In the genomic region with DNA sequence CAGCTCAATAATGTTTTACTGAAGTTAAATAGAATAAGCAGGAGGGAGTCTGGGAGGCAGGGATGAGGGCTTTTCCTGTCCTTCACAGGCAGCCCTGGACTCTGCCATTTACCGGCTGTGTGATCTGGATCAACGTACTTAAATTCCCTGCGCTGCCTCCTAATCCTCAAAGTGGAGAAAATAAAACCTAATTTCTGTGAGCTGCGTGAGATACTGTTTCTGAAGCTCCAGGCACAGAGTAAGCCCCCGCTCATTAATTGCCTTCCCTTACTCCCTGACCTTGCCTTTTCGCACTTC, we compare ENCODE assay signal across 8 cellular contexts. TPM values are rescaled to one million over a fixed set of nuclear protein-coding genes. Genes with fewer than 3 reads are reported as not detected.
DNase-seq lines count a peak whose midpoint lies in the region; ATAC-seq and TF ChIP-seq lines count a peak whose summit lies in the region.

No MANE protein-coding gene starts in this region.

- intact Hi-C loops in psoas muscle (cut with DNase I) = no loop called here

- H3K9me3 ChIP-seq in ES-I3 (ENCODE audit: control insufficient read depth, insufficient read depth, low read length) = no peaks in the 10 kb centered on the region
- H3K9me3 ChIP-seq in SU-DHL-6 (ENCODE audit: insufficient read depth, low read length) = no peaks in the 10 kb centered on the region
- no peaks in the 10 kb centered on the region for H3K9me3 ChIP-seq in psoas muscle

- H3K9ac ChIP-seq in ES-I3 (ENCODE audit: low read depth, low read length) (peak overlapping the region; percentile 54; the same call in 1 of the 2 replicates), SU-DHL-6 (ENCODE audit: low read length) (no peak overlapping the region)

- no peaks in the 10 kb centered on the region for H3K36me3 ChIP-seq in ES-I3 (ENCODE audit: insufficient read depth, low read length)
- H3K36me3 ChIP-seq in SU-DHL-6 (ENCODE audit: low read length) = no peaks in the 10 kb centered on the region
- no peaks in the 10 kb centered on the region for H3K36me3 ChIP-seq in psoas muscle (ENCODE audit: insufficient read depth in 1 of 2, low read depth in 1 of 2)

- peak overlapping the region; percentile 73 for H3K4me2 ChIP-seq in SU-DHL-6 (ENCODE audit: low read depth, low read length, poor library complexity, severe bottlenecking)

- H3K27ac ChIP-seq in SU-DHL-6 (ENCODE audit: low read depth, low read length) = no peak overlapping the region
- peak overlapping the region; percentile 83 for H3K27ac ChIP-seq in psoas muscle

- no peak for DNase-seq in fibroblast of the aortic adventitia (ENCODE audit: low read depth)
- no peak for DNase-seq in psoas muscle
- no peak for DNase-seq in HPDE6-E6E7 (ENCODE audit: extremely low spot score)
- no peak for DNase-seq in NAMALWA (ENCODE audit: low spot score)
- DNase-seq in CD1c-positive myeloid dendritic cell (ENCODE audit: extremely low spot score) = no peak
- DNase-seq in activated CD8-positive, alpha-beta memory T cell treated with anti-CD3 and anti-CD28 coated beads, Interleukin-2, amount 50 U/mL, for 48 hours = no peak

- peaks cover 29% of the 10 kb centered on the region; the same call in 1 of the 2 replicates for H3K79me2 ChIP-seq in SU-DHL-6 (ENCODE audit: insufficient read depth, low read length)

- H3F3A ChIP-seq in SU-DHL-6 (ENCODE audit: insufficient read depth) = no peaks in the 10 kb centered on the region

- peak; percentile 4 to 15 (median 7) for ATAC-seq in psoas muscle

- peak overlapping the region; percentile 78 for H3K4me3 ChIP-seq in SU-DHL-6 (ENCODE audit: insufficient read depth, low read length, poor library complexity, severe bottlenecking)
- H3K4me3 ChIP-seq in fibroblast of the aortic adventitia (ENCODE audit: low read depth, low read length) = peak overlapping the region; percentile 95
- peak overlapping the region; percentile 97 for H3K4me3 ChIP-seq in psoas muscle

- 7 to 11% (median 9%) methylated on average over 6 of the region's 6 CpGs for whole genome bisulfite sequencing in psoas muscle, 3 donors

- H4K20me1 ChIP-seq in SU-DHL-6 (ENCODE audit: low read depth, low read length) = peaks cover 3% of the 10 kb centered on the region; the same call in 1 of the 2 replicates

- peak overlapping the region; percentile 49 for H2AFZ ChIP-seq in SU-DHL-6 (ENCODE audit: low read depth, low read length, severe bottlenecking)

- H3K27me3 ChIP-seq in SU-DHL-6 (ENCODE audit: low read length) = no peaks in the 10 kb centered on the region
- H3K27me3 ChIP-seq in psoas muscle (ENCODE audit: insufficient read depth in 3 of 3, low read length in 2 of 3) = no peaks in the 10 kb centered on the region

- TF ChIP-seq CTCF in SU-DHL-6 (IDR thresholded peaks at IDR 0.05; ENCODE audit: insufficient read depth, low read length, poor library complexity, severe bottlenecking) = no peak
- no peak for TF ChIP-seq CTCF in fibroblast of the aortic adventitia (IDR thresholded peaks at IDR 0.05; ENCODE audit: insufficient read depth, low read length)
- no peak for TF ChIP-seq CTCF in psoas muscle (IDR thresholded peaks at IDR 0.05)

- H3K4me1 ChIP-seq in ES-I3 (ENCODE audit: insufficient read depth, low read length) = no peaks in the 10 kb centered on the region; the same call in 1 of the 2 replicates
- peaks cover 11% of the 10 kb centered on the region for H3K4me1 ChIP-seq in psoas muscle

- no peaks in the 10 kb centered on the region for H3K9me2 ChIP-seq in SU-DHL-6 (replicated peaks; ENCODE audit: insufficient read depth, low read length)

RNA-seq across cellular contexts. Expression of gene PDIA5, which starts 0.3 kb away (rescaled TPM):
- total RNA-seq in fibroblast of the aortic adventitia (ENCODE audit: low replicate concordance) (43.9 and 59.1 TPM in 2 replicates), psoas muscle (1 to 10 TPM; 2.9 to 6.4 (median 5.4) TPM)
- 1 to 10 TPM; 3.2 to 6.1 (median 3.3) TPM for polyA plus RNA-seq in psoas muscle

RNA-seq across cellular contexts. Expression of gene SEMA5B, which starts 39.0 kb away (rescaled TPM):
- 0.18 and 0.41 TPM in 2 replicates for total RNA-seq in fibroblast of the aortic adventitia (ENCODE audit: low replicate concordance)
- 1 to 10 TPM in 1 of 4 donors, under 1 TPM in 3; 0.08 to 1.1 (median 0.33) TPM for total RNA-seq in psoas muscle
- under 1 TPM; 0.43 to 0.59 (median 0.48) TPM for polyA plus RNA-seq in psoas muscle
